ENCODE assay signal across 9 cellular contexts in genomic region chr10:99975942-99976809, GRCh38. TPM values are rescaled to one million over a fixed set of nuclear protein-coding genes. Genes with fewer than 3 reads are reported as not detected.
DNase-seq lines count a peak whose midpoint lies in the region; ATAC-seq, FAIRE-seq and TF ChIP-seq lines count a peak whose summit lies in the region.
"Had no signal": no experiment of that assay in that cellular context is flagged by ENCODE, and none has a peak within 500 bp of the region (broad histone marks: within the 10 kb centered on the region; RNA-seq: fewer than 3 reads in every experiment).

No MANE protein-coding gene starts in this region.

- H3K4me1 Mint-ChIP-seq in T-cell, result peaks cover 0 to 6% (median 0%) of the 10 kb centered on the region in 3 donors

- no peaks in the 10 kb centered on the region for H3K9me3 Mint-ChIP-seq in T-cell

- no peak overlapping the region for H2AFZ ChIP-seq in osteoblast (ENCODE audit: low read length)

- H3K36me3 Mint-ChIP-seq in T-cell, result peaks cover 5% of the 10 kb centered on the region

- peak overlapping the region; percentile 93 for H3K27ac ChIP-seq in osteoblast (ENCODE audit: low read depth, low read length)
- peak overlapping the region in 29 of 59 donors; percentile 0 to 83 (median 47) for H3K27ac ChIP-seq in dorsolateral prefrontal cortex

- H3K4me3 ChIP-seq in osteoblast (ENCODE audit: insufficient read depth, low read length), result peak overlapping the region; percentile 3
- H3K4me3 ChIP-seq in dorsolateral prefrontal cortex, result no peak overlapping the region

- peak; percentile 72 for FAIRE-seq in endometrium (lab: Jason Lieb, UNC)

- peaks cover 88% of the 10 kb centered on the region for H3K79me2 ChIP-seq in osteoblast (ENCODE audit: insufficient read depth, low read length)

- peak overlapping the region; percentile 71 for H3K4me2 ChIP-seq in osteoblast (ENCODE audit: insufficient read depth, low read length)

- CTCF ChIA-PET in T-cell (lab: Charles Lee), result no interaction called here

- H3K27me3 Mint-ChIP-seq in T-cell, result no peaks in the 10 kb centered on the region

- peaks cover 7% of the 10 kb centered on the region for H3K36me3 ChIP-seq in osteoblast (ENCODE audit: insufficient read depth, low read length)

- DNase-seq in DMS 273 (lab: John Stamatoyannopoulos, UW; ENCODE audit: unreplicated experiment), result peak; percentile 89
- DNase-seq in NCI-H226, result peak; percentile 46
- no peak for DNase-seq in osteoblast (ENCODE audit: insufficient read length, low spot score, missing footprints)
- no peak for DNase-seq in ecto neural progenitor cell (ENCODE audit: low spot score)
- DNase-seq in dorsolateral prefrontal cortex, result no peak
- DNase-seq in stimulated activated CD4-positive, alpha-beta T cell treated with anti-CD3 and anti-CD28 coated beads, Interleukin-2, amount 100 ng/mL, for 24 hours, result no peak
- no peak for DNase-seq in T-cell
- DNase-seq: activated CD4-positive, alpha-beta T cell treated with anti-CD3 and anti-CD28 coated beads for 4 hours had no signal

- H3K4me3 Mint-ChIP-seq in T-cell, result no peak overlapping the region

- H3K4me1 ChIP-seq in osteoblast (ENCODE audit: insufficient read depth, low read length), result peaks cover 30% of the 10 kb centered on the region

- intact Hi-C loops in dorsolateral prefrontal cortex (cut with DNase I), result no loop called here

- no peak for TF ChIP-seq CTCF in osteoblast (IDR thresholded peaks at IDR 0.05; ENCODE audit: extremely low read depth, low read depth, low read length)
- TF ChIP-seq CTCF in dorsolateral prefrontal cortex (IDR thresholded peaks at IDR 0.05 in 54 of 56, conservative IDR thresholded peaks at IDR 0.05 in 2 of 56; ENCODE audit: low read depth in 1 of 56, partially characterized antibody in 56 of 56), result no peak

- ATAC-seq in T-cell (replicated peaks in 1 of 4), result no peak

- H3K27me3 ChIP-seq in osteoblast (ENCODE audit: insufficient read depth, low read length) (no peaks in the 10 kb centered on the region), dorsolateral prefrontal cortex (no peaks in the 10 kb centered on the region)

- peak overlapping the region in 1 of 2 donors; percentile 25 for H3K27ac Mint-ChIP-seq in T-cell

- POLR2A ChIA-PET in T-cell (lab: Charles Lee), result no interaction called here

- H4K20me1 ChIP-seq in osteoblast (ENCODE audit: insufficient read depth, low read length), result no peaks in the 10 kb centered on the region

- no peaks in the 10 kb centered on the region for H3K9me3 ChIP-seq in osteoblast (ENCODE audit: low read depth, low read length)

RNA-seq across cellular contexts. Expression of gene DNMBP, which starts 33.6 kb away (rescaled TPM):
- total RNA-seq in osteoblast (13.0 and 15.9 TPM in 2 replicates), dorsolateral prefrontal cortex (10 to 100 TPM in 44 of 120 experiments, 1 to 10 TPM in 76; 5.3 to 14.0 (median 9.2) TPM), T-cell (1 to 10 TPM; 4.4 to 5.8 (median 4.6) TPM)

Comparison
In these comparisons a context has a peak if more than half of its experiments do, and no peak if none do; other contexts are left out.
1. DNase-seq: peak in DMS 273 (single experiment) and NCI-H226 (single experiment); none in osteoblast (single experiment), ecto neural progenitor cell (single experiment), dorsolateral prefrontal cortex (0 of 10), stimulated activated CD4-positive, alpha-beta T cell treated with anti-CD3 and anti-CD28 coated beads, Interleukin-2, amount 100 ng/mL, for 24 hours (0 of 2) and T-cell (0 of 34).